ENCODE assay signal across 18 cellular contexts in genomic region chr17:50850640-50851039, GRCh38. TPM values are rescaled to one million over a fixed set of nuclear protein-coding genes. Genes with fewer than 3 reads are reported as not detected.
A peak's percentile ranks its signal among the peaks of the same experiment; 100 is the strongest.
DNase-seq lines count a peak whose midpoint lies in the region; ATAC-seq, FAIRE-seq and TF ChIP-seq lines count a peak whose summit lies in the region.
"Had no signal": no experiment of that assay in that cellular context is flagged by ENCODE, and none has a peak within 500 bp of the region (broad histone marks: within the 10 kb centered on the region; RNA-seq: fewer than 3 reads in every experiment).

No MANE protein-coding gene starts in this region.

- peak overlapping the region; percentile 91 for H3K27ac ChIP-seq in left ventricle myocardium inferior (replicated peaks)
- H3K27ac ChIP-seq in esophagus squamous epithelium, result peak overlapping the region in 3 of 4 donors; percentile 1 to 66 (median 35)
- H3K27ac ChIP-seq in small intestine (ENCODE audit: low read depth in 1 of 2, low read length in 1 of 2), result no peak overlapping the region
- H3K27ac ChIP-seq: SK-N-MC had no signal

- no peak for TF ChIP-seq CTCF in left ventricle myocardium inferior (IDR thresholded peaks at IDR 0.05; ENCODE audit: borderline replicate concordance)
- no peak for TF ChIP-seq CTCF in bronchial epithelial cell (IDR thresholded peaks at IDR 0.05; ENCODE audit: insufficient read depth, low read length, severe bottlenecking)
- no peak for TF ChIP-seq CTCF in esophagus squamous epithelium (IDR thresholded peaks at IDR 0.05)

- FAIRE-seq in bronchial epithelial cell (lab: Jason Lieb, UNC), result no peak
- no peak for FAIRE-seq in small intestine (lab: Jason Lieb, UNC)
- FAIRE-seq: G401.6 had no signal

- H3K27me3 ChIP-seq in left ventricle myocardium inferior (ENCODE audit: low read depth) (no peaks in the 10 kb centered on the region), bronchial epithelial cell (ENCODE audit: control insufficient read depth, insufficient read depth, low read length) (no peaks in the 10 kb centered on the region), esophagus squamous epithelium (no peaks in the 10 kb centered on the region), small intestine (ENCODE audit: control insufficient read depth in 2 of 2, insufficient read depth in 2 of 2, low read length in 2 of 2) (no peaks in the 10 kb centered on the region)

- DNase-seq in left ventricle myocardium inferior, result no peak
- DNase-seq in Right ventricle myocardium inferior (ENCODE audit: missing footprints), result no peak
- DNase-seq in bronchial epithelial cell (ENCODE audit: low read depth), result peak; percentile 61
- DNase-seq in esophagus squamous epithelium (lab: John Stamatoyannopoulos, UW), result no peak
- DNase-seq in small intestine, result peak; percentile 62
- DNase-seq in COLO668 (lab: John Stamatoyannopoulos, UW; ENCODE audit: unreplicated experiment), result no peak
- DNase-seq in SW 1271 (lab: John Stamatoyannopoulos, UW), result no peak
- DNase-seq: DND-41, GOT3, MV-4-11, NCI-H1417, NCI-H1930, NCI-H69, PC-3 had no signal

- no peak for TF ChIP-seq POLR2A in esophagus squamous epithelium (IDR thresholded peaks at IDR 0.05)

- intact Hi-C loops in left ventricle myocardium inferior (cut with micrococcal nuclease), result loop anchor here (5.0 kb wide), 1 partner anchor 107 kb away; no protein-coding TSS in a partner anchor
- intact Hi-C loops in Right ventricle myocardium inferior (cut with DNase I), result no loop called here
- intact Hi-C loops in esophagus squamous epithelium (cut with DNase I), result loop anchor here (5.0 kb wide), 1 partner anchor 107 kb away; no protein-coding TSS in a partner anchor

- ATAC-seq in Right ventricle myocardium inferior, result no peak
- ATAC-seq: CD8-positive, alpha-beta T cell; PC-3 had no signal

- H3K4me1 ChIP-seq in left ventricle myocardium inferior, result peaks cover 54% of the 10 kb centered on the region
- H3K4me1 ChIP-seq in esophagus squamous epithelium, result peaks cover 5 to 25% (median 18%) of the 10 kb centered on the region in 3 donors
- peaks cover 0 to 3% of the 10 kb centered on the region in 2 donors for H3K4me1 ChIP-seq in small intestine (ENCODE audit: control insufficient read depth in 2 of 2, insufficient read depth in 1 of 2, low read depth in 1 of 2, low read length in 1 of 2)

- H3K36me3 ChIP-seq in left ventricle myocardium inferior (no peaks in the 10 kb centered on the region), bronchial epithelial cell (ENCODE audit: control insufficient read depth, insufficient read depth, low read length) (no peaks in the 10 kb centered on the region), esophagus squamous epithelium (no peaks in the 10 kb centered on the region), small intestine (ENCODE audit: control insufficient read depth in 2 of 2, insufficient read depth in 2 of 2, low read length in 2 of 2) (no peaks in the 10 kb centered on the region)

- WGBS in esophagus squamous epithelium, 2 donors, result 46 to 49% methylated on average over 7 of the region's 7 CpGs
- WGBS in small intestine, 3 donors, result 43 to 70% (median 57%) methylated on average over 7 of the region's 7 CpGs

- H3K4me3 ChIP-seq in left ventricle myocardium inferior (no peak overlapping the region), bronchial epithelial cell (ENCODE audit: low read depth, low read length) (no peak overlapping the region), esophagus squamous epithelium (no peak overlapping the region), small intestine (ENCODE audit: low read depth in 1 of 2, low read length in 2 of 2) (no peak overlapping the region)
- H3K4me3 ChIP-seq: SK-N-MC had no signal

- H3K9me3 ChIP-seq in left ventricle myocardium inferior (replicated peaks) (no peaks in the 10 kb centered on the region), esophagus squamous epithelium (no peaks in the 10 kb centered on the region), small intestine (ENCODE audit: control insufficient read depth, low read depth) (no peaks in the 10 kb centered on the region)

RNA-seq across cellular contexts. Expression of gene WFIKKN2, which starts 15.3 kb away (rescaled TPM):
- 0.25 TPM for total RNA-seq in left ventricle myocardium inferior
- total RNA-seq in Right ventricle myocardium inferior, result 0.14 TPM
- total RNA-seq in bronchial epithelial cell, result not detected in 2 replicates
- under 1 TPM in 1 of 4 donors, not detected in 3; 0.08 TPM for total RNA-seq in esophagus squamous epithelium
- polyA plus RNA-seq in small intestine, result under 1 TPM in 1 of 3 donors, not detected in 2; 0.10 TPM
- total RNA-seq: CD8-positive, alpha-beta T cell; PC-3 had no signal
- polyA plus RNA-seq: BJ had no signal

RNA-seq across cellular contexts. Expression of gene TOB1, which starts 15.5 kb away (rescaled TPM):
- total RNA-seq in left ventricle myocardium inferior, result 101 TPM
- 83.3 TPM for total RNA-seq in Right ventricle myocardium inferior
- total RNA-seq in bronchial epithelial cell, result 11.6 and 19.7 TPM in 2 replicates
- 10 to 100 TPM; 21.5 to 35.9 (median 31.1) TPM for total RNA-seq in esophagus squamous epithelium
- polyA plus RNA-seq in small intestine, result 10 to 100 TPM; 24.6 to 42.0 (median 34.4) TPM

Comparison
In these comparisons a context has a peak if more than half of its experiments do, and no peak if none do; other contexts are left out.
1. DNase-seq: peak in bronchial epithelial cell (single experiment) and small intestine (single experiment); none in left ventricle myocardium inferior (single experiment), Right ventricle myocardium inferior (single experiment), esophagus squamous epithelium (single experiment), COLO668 (single experiment) and SW 1271 (0 of 2).
2. H3K27ac ChIP-seq: peak in left ventricle myocardium inferior (single experiment) and esophagus squamous epithelium (3 of 4); none in small intestine (0 of 2).